ENCODE assay signal across 8 cellular contexts in genomic region chr19:44848036-44848804, GRCh38.
DNase-seq lines count a peak whose midpoint lies in the region; ATAC-seq and TF ChIP-seq lines count a peak whose summit lies in the region.

No MANE protein-coding gene starts in this region.

- DNase-seq in AG10803 (ENCODE audit: low read depth) (peak; percentile 51), MM.1S (no peak), HUDEP-2 (lab: John Stamatoyannopoulos, UW; ENCODE audit: unreplicated experiment in 76 of 76) (no peak), NCI-H187 (lab: John Stamatoyannopoulos, UW) (no peak)
- DNase-seq in activated CD4-positive, alpha-beta T cell treated with anti-CD3 and anti-CD28 coated beads for 48 hours = no peak

- no peaks in the 10 kb centered on the region; the same call in 1 of the 2 replicates for H3F3A ChIP-seq in MM.1S (ENCODE audit: insufficient read depth, low read length)

- H2AFZ ChIP-seq in MM.1S (ENCODE audit: low read length) = no peak overlapping the region

- H3K9me3 ChIP-seq in MM.1S (replicated peaks; ENCODE audit: insufficient read depth, low read length) (no peaks in the 10 kb centered on the region), duodenal mucosa (ENCODE audit: control insufficient read depth in 1 of 2, low read length in 2 of 2) (no peaks in the 10 kb centered on the region), muscle layer of colon (ENCODE audit: low read length) (no peaks in the 10 kb centered on the region)

- no peaks in the 10 kb centered on the region for H3K79me2 ChIP-seq in MM.1S (ENCODE audit: low read length)

- no peak for ATAC-seq in GM21423 (IDR thresholded peaks at IDR 0.05; ENCODE audit: unreplicated experiment)

- peaks cover 17% of the 10 kb centered on the region for H3K4me1 ChIP-seq in MM.1S (ENCODE audit: low read length)
- peaks cover 16 to 27% of the 10 kb centered on the region in 2 donors for H3K4me1 ChIP-seq in duodenal mucosa (ENCODE audit: control insufficient read depth in 1 of 2, insufficient read depth in 2 of 2, low read length in 2 of 2)
- H3K4me1 ChIP-seq in muscle layer of colon (ENCODE audit: insufficient read depth, low read length) = peaks cover 28% of the 10 kb centered on the region

- no peaks in the 10 kb centered on the region for H3K9me2 ChIP-seq in MM.1S (replicated peaks; ENCODE audit: insufficient read depth, low read length)

- peaks cover 68% of the 10 kb centered on the region for H3K27me3 ChIP-seq in MM.1S (replicated peaks; ENCODE audit: insufficient read depth, low read length)
- H3K27me3 ChIP-seq in duodenal mucosa (ENCODE audit: control insufficient read depth in 1 of 2, insufficient read depth in 2 of 2, low read length in 2 of 2) = no peaks in the 10 kb centered on the region
- no peaks in the 10 kb centered on the region for H3K27me3 ChIP-seq in muscle layer of colon (ENCODE audit: control insufficient read depth in 1 of 2, insufficient read depth in 2 of 2, low read length in 2 of 2)

- TF ChIP-seq CTCF in AG10803 (conservative IDR thresholded peaks at IDR 0.05; ENCODE audit: low read length) (no peak; the same call in 1 of the 2 replicates), MM.1S (IDR thresholded peaks at IDR 0.05; ENCODE audit: low read length) (no peak)

- H3K27ac ChIP-seq in MM.1S (ENCODE audit: low read length) (no peak overlapping the region), duodenal mucosa (ENCODE audit: low read depth, low read length) (peak overlapping the region; percentile 96), muscle layer of colon (ENCODE audit: low read depth, low read length) (peak overlapping the region; percentile 94)

- H3K36me3 ChIP-seq in MM.1S (replicated peaks; ENCODE audit: insufficient read depth, low read length) (no peaks in the 10 kb centered on the region), duodenal mucosa (ENCODE audit: control insufficient read depth in 1 of 2, insufficient read depth in 2 of 2, low read length in 2 of 2) (no peaks in the 10 kb centered on the region), muscle layer of colon (ENCODE audit: insufficient read depth, low read length) (no peaks in the 10 kb centered on the region)

- no peaks in the 10 kb centered on the region for H4K20me1 ChIP-seq in MM.1S (ENCODE audit: insufficient read depth, low read length)

- H3K9ac ChIP-seq in MM.1S (ENCODE audit: low read length) = no peak overlapping the region
- peak overlapping the region; percentile 56 to 100 for H3K9ac ChIP-seq in duodenal mucosa (ENCODE audit: low read depth in 1 of 2, low read length in 2 of 2)
- H3K9ac ChIP-seq in muscle layer of colon (ENCODE audit: low read length) = peak overlapping the region; percentile 80

- peak overlapping the region; percentile 98; the same call in 1 of the 2 replicates for H3K4me2 ChIP-seq in MM.1S (ENCODE audit: low read depth, low read length)

- H3K4me3 ChIP-seq in AG10803 (ENCODE audit: low read length) = peak overlapping the region; percentile 94
- H3K4me3 ChIP-seq in MM.1S (ENCODE audit: low read length) = no peak overlapping the region
- H3K4me3 ChIP-seq in duodenal mucosa (ENCODE audit: low read depth in 1 of 2, low read length in 2 of 2) = peak overlapping the region; percentile 87 to 98
- H3K4me3 ChIP-seq in muscle layer of colon (ENCODE audit: low read depth in 1 of 2, low read length in 2 of 2) = peak overlapping the region; percentile 75 to 91
